Comparison of ENCODE assay signal across 9 cellular contexts in the genomic region with DNA sequence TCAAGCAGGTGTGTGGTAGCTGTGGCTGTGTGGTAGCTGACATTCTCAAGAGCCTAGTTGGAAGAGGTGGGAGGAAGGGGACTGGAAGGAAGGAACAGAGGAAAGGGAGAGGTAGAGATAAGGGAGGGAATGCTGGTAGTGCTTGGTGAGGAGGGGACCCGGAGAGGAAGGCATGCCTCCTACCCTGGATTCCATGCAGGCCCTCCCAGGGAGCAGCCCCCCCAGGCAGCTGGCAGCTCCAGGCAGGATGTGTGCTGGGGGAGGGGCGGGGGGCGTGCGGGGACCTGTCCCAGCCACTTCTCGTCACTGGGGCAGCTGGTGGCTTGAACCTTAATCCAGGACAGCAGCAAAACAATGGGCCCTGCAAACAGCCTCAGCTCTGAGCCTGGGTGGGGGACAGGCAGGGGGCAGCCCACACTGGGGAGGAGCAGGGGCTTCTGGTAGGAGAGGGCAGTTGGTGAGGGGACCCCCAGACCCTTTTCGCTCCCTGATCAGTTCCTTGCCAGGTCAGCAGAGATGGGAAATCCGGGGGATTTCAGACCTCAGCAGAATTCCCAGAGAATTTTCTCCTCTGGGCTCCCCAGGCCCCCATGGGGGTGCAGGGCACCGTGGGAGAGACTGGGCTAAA. TPM values are rescaled to one million over a fixed set of nuclear protein-coding genes. Genes with fewer than 3 reads are reported as not detected.
A peak's percentile ranks its signal among the peaks of the same experiment; 100 is the strongest.
DNase-seq lines count a peak whose midpoint lies in the region; ATAC-seq and TF ChIP-seq lines count a peak whose summit lies in the region.
"Had no signal": no experiment of that assay in that cellular context is flagged by ENCODE, and none has a peak within 500 bp of the region (broad histone marks: within the 10 kb centered on the region; RNA-seq: fewer than 3 reads in every experiment).

No MANE protein-coding gene starts in this region.

- TF ChIP-seq CTCF in AG09309 (IDR thresholded peaks at IDR 0.05; ENCODE audit: control insufficient read depth, insufficient read depth, low read depth, low read length, missing control alignments) (no peak), chondrocyte (IDR thresholded peaks at IDR 0.05) (no peak)

- peak overlapping the region; percentile 83 for H3K4me3 Mint-ChIP-seq in chondrocyte (ENCODE audit: unreplicated experiment)
- H3K4me3 Mint-ChIP-seq: activated T-cell treated with anti-CD3 and anti-CD28 coated beads, Interleukin-2, amount 50 U/mL, for 72 hours had no signal

- H3K36me3 Mint-ChIP-seq in chondrocyte (ENCODE audit: low read depth): peaks cover 12% of the 10 kb centered on the region

- H3K27ac Mint-ChIP-seq in chondrocyte (ENCODE audit: unreplicated experiment): peak overlapping the region; percentile 83
- H3K27ac Mint-ChIP-seq: activated T-cell treated with anti-CD3 and anti-CD28 coated beads, Interleukin-2, amount 50 U/mL, for 72 hours had no signal

- peak overlapping the region; percentile 55 for H3K4me3 ChIP-seq in AG09309 (ENCODE audit: control insufficient read depth, low read depth, low read length)

- H3K27me3 Mint-ChIP-seq in chondrocyte (ENCODE audit: low read depth): no peaks in the 10 kb centered on the region

- no peaks in the 10 kb centered on the region for H3K9me3 Mint-ChIP-seq in chondrocyte (ENCODE audit: low read depth)
- H3K9me3 Mint-ChIP-seq: activated T-cell treated with anti-CD3 and anti-CD28 coated beads, Interleukin-2, amount 50 U/mL, for 72 hours had no signal

- DNase-seq in AG09309 (ENCODE audit: low read depth) (no peak), NCI-H1105 treated with DMSO at 0.1 percent for 48 hours (lab: John Stamatoyannopoulos, UW) (peak; percentile 38), chondrocyte (ENCODE audit: low spot score) (no peak), myocyte (ENCODE audit: low read depth) (peak; percentile 50), MV-4-11 (lab: John Stamatoyannopoulos, UW) (no peak), dedifferentiated amniotic fluid mesenchymal stem cell (ENCODE audit: extremely low spot score) (no peak)
- DNase-seq: activated T-cell treated with anti-CD3 and anti-CD28 coated beads, Interleukin-2, amount 50 U/mL, for 72 hours had no signal

- H3K4me1 Mint-ChIP-seq in chondrocyte (ENCODE audit: low read depth): peaks cover 69% of the 10 kb centered on the region

- ATAC-seq in GM21447 (IDR thresholded peaks at IDR 0.05; ENCODE audit: unreplicated experiment) (no peak), GM21423 (IDR thresholded peaks at IDR 0.05; ENCODE audit: unreplicated experiment) (no peak)
- ATAC-seq: activated T-cell treated with anti-CD3 and anti-CD28 coated beads, Interleukin-2, amount 50 U/mL, for 72 hours had no signal

RNA-seq across cellular contexts. Expression of a gene that starts 27.1 kb away (rescaled TPM):
- total RNA-seq in chondrocyte (109 to 165 TPM (median 157 TPM) in 3 replicates), myocyte (68.6 and 73.9 TPM in 2 replicates)
- 98.4 TPM for polyA plus RNA-seq in myocyte (2012)

Comparison
In these comparisons a context has a peak if more than half of its experiments do, and no peak if none do; other contexts are left out.
1. DNase-seq: peak in NCI-H1105 treated with DMSO at 0.1 percent for 48 hours (single experiment) and myocyte (single experiment); none in AG09309 (single experiment), chondrocyte (single experiment), MV-4-11 (single experiment) and dedifferentiated amniotic fluid mesenchymal stem cell (single experiment).